ENCODE assay signal across 28 cellular contexts in the genomic region with DNA sequence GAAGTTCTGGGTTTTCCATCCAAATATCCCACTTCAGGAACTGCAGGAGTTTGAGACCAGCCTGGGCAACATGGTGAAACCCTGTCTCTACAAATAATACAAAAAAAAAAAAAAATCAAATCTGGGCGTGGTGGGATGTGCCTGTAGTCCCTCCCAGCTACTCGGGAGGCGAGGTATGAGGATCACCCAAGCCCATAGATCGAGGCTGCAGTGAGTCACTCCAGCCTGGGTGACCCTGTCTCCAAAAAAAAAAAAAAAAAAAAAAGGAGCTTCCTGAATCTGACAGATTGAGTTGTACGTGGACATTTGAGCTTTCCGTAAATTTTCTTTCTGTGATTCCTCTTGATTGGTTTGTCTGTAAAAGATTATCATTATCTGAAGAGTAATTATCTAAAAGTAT.
"Had no signal": no experiment of that assay in that cellular context is flagged by ENCODE, and none has a peak within 500 bp of the region (broad histone marks: within the 10 kb centered on the region; RNA-seq: fewer than 3 reads in every experiment).

No MANE protein-coding gene starts in this region.

- H3K9me3 ChIP-seq: Peyer's patch had no signal

- H3K36me3 ChIP-seq: brain microvascular endothelial cell, cardiac muscle cell, Peyer's patch had no signal

- FAIRE-seq: TTC549 had no signal

- H3K27me3 Mint-ChIP-seq: activated B cell treated with CpG ODN at 0.5 μM for 24 hours; activated CD4-positive, alpha-beta memory T cell treated with anti-CD3 and anti-CD28 coated beads for 36 hours; activated naive CD8-positive, alpha-beta T cell treated with anti-CD3 and anti-CD28 coated beads for 36 hours; central memory CD8-positive, alpha-beta T cell had no signal

- DNase-seq: activated B cell treated with CpG ODN at 0.5 μM for 24 hours; activated CD4-positive, alpha-beta memory T cell treated with anti-CD3 and anti-CD28 coated beads for 36 hours; activated CD4-positive, alpha-beta T cell treated with anti-CD3 and anti-CD28 coated beads for 4 hours; activated CD4-positive, alpha-beta T cell treated with anti-CD3 and anti-CD28 coated beads, Interleukin-2, amount 50 U/mL, for 1 hour; activated CD4-positive, CD25-positive, alpha-beta regulatory T cell treated with anti-CD3 and anti-CD28 coated beads, Interleukin-2, amount 50 U/mL, for 72 hours; activated CD8-positive, alpha-beta memory T cell treated with anti-CD3 and anti-CD28 coated beads, Interleukin-2, amount 50 U/mL, for 4 hours; activated effector memory CD4-positive, alpha-beta T cell treated with Interleukin-2 at 50 U/mL for 16 hours; activated naive CD4-positive, alpha-beta T cell; activated naive CD4-positive, alpha-beta T cell treated with anti-CD3 and anti-CD28 coated beads, Interleukin-2, amount 50 U/mL, for 16 hours; activated naive CD8-positive, alpha-beta T cell treated with anti-CD3 and anti-CD28 coated beads for 36 hours; activated T-cell treated with anti-CD3 and anti-CD28 coated beads, Interleukin-2, amount 50 U/mL, for 48 hours; amniotic stem cell; aorta; brain microvascular endothelial cell; NCI-H1105; NCI-H1417 treated with DMSO at 0.1 percent for 48 hours; NCI-H187 treated with DMSO at 0.1 percent for 48 hours; NCI-H2081; NCI-H345; NCI-H524 treated with DMSO at 0.1 percent for 48 hours; NK-92 treated with Interleukin-12 subunit alpha and Interleukin-12 subunit beta, amount 100 ng/mL, for 24 hours; PC-3; Peyer's patch; RPMI8226; T1000 had no signal

- H3K4me3 Mint-ChIP-seq: activated B cell treated with CpG ODN at 0.5 μM for 24 hours; activated CD4-positive, alpha-beta memory T cell treated with anti-CD3 and anti-CD28 coated beads for 36 hours; activated naive CD8-positive, alpha-beta T cell treated with anti-CD3 and anti-CD28 coated beads for 36 hours; central memory CD8-positive, alpha-beta T cell had no signal

- H3K27ac Mint-ChIP-seq: activated B cell treated with CpG ODN at 0.5 μM for 24 hours; activated CD4-positive, alpha-beta memory T cell treated with anti-CD3 and anti-CD28 coated beads for 36 hours; activated naive CD8-positive, alpha-beta T cell treated with anti-CD3 and anti-CD28 coated beads for 36 hours had no signal

- H3K27me3 ChIP-seq: brain microvascular endothelial cell, cardiac muscle cell, Peyer's patch had no signal

- H3K4me1 ChIP-seq: Peyer's patch had no signal

- H3K9me3 Mint-ChIP-seq: activated CD4-positive, alpha-beta memory T cell treated with anti-CD3 and anti-CD28 coated beads for 36 hours; central memory CD8-positive, alpha-beta T cell had no signal

- H3K4me3 ChIP-seq: cardiac muscle cell, Peyer's patch had no signal

- H3K27ac ChIP-seq: brain microvascular endothelial cell, cardiac muscle cell, Peyer's patch had no signal
